ENCODE assay signal across 9 cellular contexts in the genomic region with DNA sequence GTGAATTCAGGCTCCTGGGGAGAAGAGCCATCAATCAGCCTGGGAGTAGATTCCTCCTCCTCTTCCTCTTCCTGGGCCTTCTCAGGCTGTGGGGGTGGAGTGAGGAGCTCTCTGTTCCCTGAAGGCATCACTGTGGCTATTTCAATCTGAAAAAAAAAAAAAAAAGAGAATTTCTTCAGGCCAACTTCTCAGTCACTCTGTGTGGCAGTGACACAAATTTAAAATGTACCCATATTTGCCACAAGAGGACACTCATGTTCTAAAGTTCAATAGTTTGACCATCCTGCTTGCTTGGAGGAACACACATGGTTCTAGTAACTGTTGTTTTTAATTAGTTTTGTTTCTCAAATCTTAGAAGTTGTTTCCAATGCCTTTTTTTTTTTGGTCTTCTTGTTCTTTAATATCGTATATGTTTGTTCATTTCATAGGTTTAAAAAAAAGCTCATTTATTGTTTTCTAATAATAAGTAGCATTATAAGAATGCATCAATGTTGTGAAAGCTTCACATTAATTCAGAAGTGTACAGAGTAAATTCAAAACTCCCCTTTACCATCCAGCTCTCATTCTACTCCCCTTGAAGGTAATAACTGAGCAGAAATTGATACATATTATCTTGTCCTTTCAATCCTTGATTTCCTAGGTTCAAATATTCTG. TPM values are rescaled to one million over a fixed set of nuclear protein-coding genes. Genes with fewer than 3 reads are reported as not detected.
DNase-seq lines count a peak whose midpoint lies in the region; ATAC-seq, FAIRE-seq and TF ChIP-seq lines count a peak whose summit lies in the region.
"Had no signal": no experiment of that assay in that cellular context is flagged by ENCODE, and none has a peak within 500 bp of the region (broad histone marks: within the 10 kb centered on the region; RNA-seq: fewer than 3 reads in every experiment).

No MANE protein-coding gene starts in this region.

- peaks cover 15% of the 10 kb centered on the region for H3K27me3 Mint-ChIP-seq in MCF 10A (ENCODE audit: insufficient read depth, unreplicated experiment)

- POLR2A ChIA-PET in MCF 10A (lab: Yijun Ruan, JAX) = interaction anchor here (0.8 to 1.0 kb wide), 2 partner anchors 9 to 367 kb away, joined by 3 to 4 read pairs; no protein-coding TSS in a partner anchor

- no peaks in the 10 kb centered on the region for H3K9me3 Mint-ChIP-seq in MCF 10A (ENCODE audit: unreplicated experiment)
- H3K9me3 Mint-ChIP-seq: IgD-negative memory B cell had no signal

- H3K27ac Mint-ChIP-seq in MCF 10A (ENCODE audit: low read depth, unreplicated experiment) = no peak overlapping the region
- H3K27ac Mint-ChIP-seq: IgD-negative memory B cell had no signal

- no peaks in the 10 kb centered on the region for H3K36me3 Mint-ChIP-seq in MCF 10A (ENCODE audit: insufficient read depth, unreplicated experiment)
- H3K36me3 Mint-ChIP-seq: IgD-negative memory B cell had no signal

- H3K4me3 Mint-ChIP-seq in MCF 10A (ENCODE audit: unreplicated experiment) = no peak overlapping the region
- H3K4me3 Mint-ChIP-seq: IgD-negative memory B cell had no signal

- no peaks in the 10 kb centered on the region for H3K4me1 Mint-ChIP-seq in MCF 10A (ENCODE audit: insufficient read depth, unreplicated experiment)
- H3K4me1 Mint-ChIP-seq: IgD-negative memory B cell had no signal

- DNase-seq in AG09319 (ENCODE audit: extremely low read depth, low read depth) (peak; percentile 60), NCI-H2227 treated with DMSO at 0.1 percent for 48 hours (lab: John Stamatoyannopoulos, UW) (peak; percentile 25), MCF 10A (ENCODE audit: unreplicated experiment) (peak; percentile 63), left kidney (ENCODE audit: low read depth, low spot score) (peak; percentile 79), urothelium cell line (ENCODE audit: low spot score) (peak; percentile 35), activated gamma-delta T cell (lab: John Stamatoyannopoulos, UW) (no peak)

- TF ChIP-seq CTCF in AG09319 (IDR thresholded peaks at IDR 0.05; ENCODE audit: low read depth, low read length) = peak; percentile 69
- peak; percentile 77 for TF ChIP-seq CTCF in MCF 10A (IDR thresholded peaks at IDR 0.05; ENCODE audit: unreplicated experiment)

- CTCF ChIA-PET in MCF 10A (lab: Yijun Ruan, JAX) = interaction anchor here (0.5 to 5.8 kb wide), 44 partner anchors 9 to 1771 kb away, joined by 3 to 75 read pairs (median 4); a partner anchor contains a TSS

- FAIRE-seq in urothelium cell line (lab: Jason Lieb, UNC) = no peak

- ATAC-seq in GM18519 (IDR thresholded peaks at IDR 0.05; ENCODE audit: low FRiP score, unreplicated experiment) = peak; percentile 88
- ATAC-seq in HG02981 (IDR thresholded peaks at IDR 0.05; ENCODE audit: unreplicated experiment) = peak; percentile 78

- intact Hi-C loops in MCF 10A (cut with micrococcal nuclease) = loop anchor here (1.0 to 5.0 kb wide), 4 partner anchors 131 to 377 kb away; no protein-coding TSS in a partner anchor

- BruUV-seq in MCF 10A (replicated peaks; lab: Mats Ljungman, UMichigan) = no TSS peak

RNA-seq across cellular contexts. Expression of a gene that starts 23.3 kb away (rescaled TPM):
- total RNA-seq in MCF 10A (2022) = not detected in 2 replicates

RNA-seq across cellular contexts. Expression of a gene that starts 26.5 kb away (rescaled TPM):
- not detected in 2 replicates for total RNA-seq in MCF 10A (2022)
